1 cellular context compared by ENCODE assay signal in the genomic region with DNA sequence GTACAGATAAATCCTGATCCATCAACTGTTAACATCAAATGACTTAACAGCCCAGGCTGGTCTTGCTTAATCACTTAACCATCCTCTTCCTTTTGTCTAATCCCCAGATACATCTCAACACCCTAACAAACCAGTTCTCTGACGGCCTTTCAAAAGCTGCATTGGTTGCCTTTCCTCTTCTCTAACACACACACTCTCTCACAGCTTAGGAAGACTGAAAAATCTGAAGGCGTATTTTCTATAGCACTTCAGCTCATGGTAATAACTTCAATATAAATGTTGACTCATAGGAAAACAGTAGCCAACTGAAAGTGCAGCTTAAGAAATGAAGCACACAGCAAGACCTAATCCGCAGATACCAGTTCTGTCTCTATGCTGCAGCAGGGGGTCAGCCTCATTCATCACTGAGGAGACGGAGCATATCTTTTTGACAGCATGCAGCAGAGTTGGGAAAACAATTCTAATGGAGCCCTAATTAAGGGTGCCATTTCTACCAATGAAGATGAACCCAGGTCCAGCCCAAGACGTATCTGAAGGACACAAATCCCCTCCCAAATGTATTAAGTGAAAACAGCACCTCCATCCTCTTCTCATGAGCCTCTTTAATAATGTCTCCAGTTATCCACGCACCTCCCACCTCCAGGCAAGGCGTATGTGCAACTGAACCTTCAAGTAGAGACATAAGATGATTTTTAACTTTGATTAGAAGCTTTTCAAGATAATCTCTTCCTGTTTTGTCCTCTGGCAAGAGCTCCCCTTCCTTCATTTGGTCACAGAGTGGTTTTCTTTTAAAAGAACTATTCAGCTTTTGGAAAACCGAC.
TF ChIP-seq lines count a peak whose summit lies in the region.

No MANE protein-coding gene starts in this region.

TF ChIP-seq in K562, 482 proteins besides CTCF, POLR2A, EP300 and RAD21 (continued from another document and continues in another):
- no peak for TF ChIP-seq ZNF277 (CRISPR knock-in tag; IDR thresholded peaks at IDR 0.05; ENCODE audit: borderline replicate concordance)
- no peak for TF ChIP-seq PHF8 (IDR thresholded peaks at IDR 0.05; ENCODE audit: borderline replicate concordance, low read length)
- TF ChIP-seq HSF4 (CRISPR knock-in tag; IDR thresholded peaks at IDR 0.05; ENCODE audit: borderline replicate concordance): no peak
- no peak for TF ChIP-seq ZBTB49 (CRISPR knock-in tag; IDR thresholded peaks at IDR 0.05; ENCODE audit: borderline replicate concordance)
- no peak for TF ChIP-seq ZBTB1 (CRISPR knock-in tag; IDR thresholded peaks at IDR 0.05; ENCODE audit: borderline replicate concordance, low read depth)
- no peak for TF ChIP-seq KLF6 (CRISPR knock-in tag; IDR thresholded peaks at IDR 0.05; ENCODE audit: borderline replicate concordance)
- no peak for TF ChIP-seq NR2C2 (CRISPR knock-in tag; IDR thresholded peaks at IDR 0.05)
- peak; percentile 36; the same call in 1 of the 2 replicates for TF ChIP-seq NR2C2 (tag; IDR thresholded peaks at IDR 0.05)
- no peak for TF ChIP-seq CEBPG (CRISPR knock-in tag; IDR thresholded peaks at IDR 0.05)
- TF ChIP-seq CEBPG (tag; conservative IDR thresholded peaks at IDR 0.05 in 1 of 2, IDR thresholded peaks at IDR 0.05 in 1 of 2): peak; percentile 75; a peak in 3 of 4 replicates
- peak; percentile 6; the same call in 1 of the 2 replicates for TF ChIP-seq ARID1B (IDR thresholded peaks at IDR 0.05)
- no peak for TF ChIP-seq ZNF197 (CRISPR knock-in tag; IDR thresholded peaks at IDR 0.05; ENCODE audit: low read depth)
- TF ChIP-seq DNMT1 (IDR thresholded peaks at IDR 0.05): no peak
- no peak for TF ChIP-seq BHLHE40 (IDR thresholded peaks at IDR 0.05; ENCODE audit: low read length)
- TF ChIP-seq, protein P1, sequence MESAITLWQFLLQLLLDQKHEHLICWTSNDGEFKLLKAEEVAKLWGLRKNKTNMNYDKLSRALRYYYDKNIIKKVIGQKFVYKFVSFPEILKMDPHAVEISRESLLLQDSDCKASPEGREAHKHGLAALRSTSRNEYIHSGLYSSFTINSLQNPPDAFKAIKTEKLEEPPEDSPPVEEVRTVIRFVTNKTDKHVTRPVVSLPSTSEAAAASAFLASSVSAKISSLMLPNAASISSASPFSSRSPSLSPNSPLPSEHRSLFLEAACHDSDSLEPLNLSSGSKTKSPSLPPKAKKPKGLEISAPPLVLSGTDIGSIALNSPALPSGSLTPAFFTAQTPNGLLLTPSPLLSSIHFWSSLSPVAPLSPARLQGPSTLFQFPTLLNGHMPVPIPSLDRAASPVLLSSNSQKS (CRISPR knock-in tag; IDR thresholded peaks at IDR 0.05): no peak
- TF ChIP-seq LARP7 (IDR thresholded peaks at IDR 0.05): no peak
- peak; percentile 19; the same call in 1 of the 2 replicates for TF ChIP-seq MGA (IDR thresholded peaks at IDR 0.05)
- TF ChIP-seq ZNF639 (CRISPR knock-in tag; conservative IDR thresholded peaks at IDR 0.05 in 1 of 2, IDR thresholded peaks at IDR 0.05 in 1 of 2): 0 out of 4 replicates have a peak, but pooled peaks of 1 of the 2 experiments have one; percentile 30
- no peak for TF ChIP-seq ATF4 (CRISPR knock-in tag; IDR thresholded peaks at IDR 0.05)
- no peak for TF ChIP-seq ZBED1 (IDR thresholded peaks at IDR 0.05)
- no peak for TF ChIP-seq ZNF140 (CRISPR knock-in tag; IDR thresholded peaks at IDR 0.05)
- no peak for TF ChIP-seq SNRNP70 (optimal IDR thresholded peaks at IDR 0.05; ENCODE audit: low read depth, low read length)
- TF ChIP-seq POLR2G (IDR thresholded peaks at IDR 0.05; ENCODE audit: low read depth, low read length): no peak
- TF ChIP-seq NR2C1 (IDR thresholded peaks at IDR 0.05): no peak
- no peak for TF ChIP-seq NR2C1 (tag; IDR thresholded peaks at IDR 0.05)
- TF ChIP-seq ADNP (tag; IDR thresholded peaks at IDR 0.05): no peak
- no peak for TF ChIP-seq CBFA2T2 (conservative IDR thresholded peaks at IDR 0.05)
- TF ChIP-seq, protein P2, sequence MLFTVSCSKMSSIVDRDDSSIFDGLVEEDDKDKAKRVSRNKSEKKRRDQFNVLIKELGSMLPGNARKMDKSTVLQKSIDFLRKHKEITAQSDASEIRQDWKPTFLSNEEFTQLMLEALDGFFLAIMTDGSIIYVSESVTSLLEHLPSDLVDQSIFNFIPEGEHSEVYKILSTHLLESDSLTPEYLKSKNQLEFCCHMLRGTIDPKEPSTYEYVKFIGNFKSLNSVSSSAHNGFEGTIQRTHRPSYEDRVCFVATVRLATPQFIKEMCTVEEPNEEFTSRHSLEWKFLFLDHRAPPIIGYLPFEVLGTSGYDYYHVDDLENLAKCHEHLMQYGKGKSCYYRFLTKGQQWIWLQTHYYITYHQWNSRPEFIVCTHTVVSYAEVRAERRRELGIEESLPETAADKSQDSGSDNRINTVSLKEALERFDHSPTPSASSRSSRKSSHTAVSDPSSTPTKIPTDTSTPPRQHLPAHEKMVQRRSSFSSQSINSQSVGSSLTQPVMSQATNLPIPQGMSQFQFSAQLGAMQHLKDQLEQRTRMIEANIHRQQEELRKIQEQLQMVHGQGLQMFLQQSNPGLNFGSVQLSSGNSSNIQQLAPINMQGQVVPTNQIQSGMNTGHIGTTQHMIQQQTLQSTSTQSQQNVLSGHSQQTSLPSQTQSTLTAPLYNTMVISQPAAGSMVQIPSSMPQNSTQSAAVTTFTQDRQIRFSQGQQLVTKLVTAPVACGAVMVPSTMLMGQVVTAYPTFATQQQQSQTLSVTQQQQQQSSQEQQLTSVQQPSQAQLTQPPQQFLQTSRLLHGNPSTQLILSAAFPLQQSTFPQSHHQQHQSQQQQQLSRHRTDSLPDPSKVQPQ (CRISPR knock-in tag; IDR thresholded peaks at IDR 0.05; ENCODE audit: borderline replicate concordance): no peak
- no peak for TF ChIP-seq E2F3 (CRISPR knock-in tag; IDR thresholded peaks at IDR 0.05)
- TF ChIP-seq ELF4 (CRISPR knock-in tag; IDR thresholded peaks at IDR 0.05): no peak
- TF ChIP-seq ZNF583 (CRISPR knock-in tag; IDR thresholded peaks at IDR 0.05): no peak
- TF ChIP-seq KLF10 (CRISPR knock-in tag; IDR thresholded peaks at IDR 0.05): no peak
- TF ChIP-seq NFIC (IDR thresholded peaks at IDR 0.05): no peak
- no peak for TF ChIP-seq SMARCA5 (IDR thresholded peaks at IDR 0.05)
- no peak for TF ChIP-seq TFAP4 (CRISPR knock-in tag; IDR thresholded peaks at IDR 0.05; ENCODE audit: borderline replicate concordance)
